22 cellular contexts compared by ENCODE assay signal in genomic region chr2:240888890-240889573, GRCh38. TPM values are rescaled to one million over a fixed set of nuclear protein-coding genes. Genes with fewer than 3 reads are reported as not detected.
DNase-seq lines count a peak whose midpoint lies in the region; ATAC-seq, FAIRE-seq and TF ChIP-seq lines count a peak whose summit lies in the region.
"Had no signal": no experiment of that assay in that cellular context is flagged by ENCODE, and none has a peak within 500 bp of the region (broad histone marks: within the 10 kb centered on the region; RNA-seq: fewer than 3 reads in every experiment).

No MANE protein-coding gene starts in this region.

- H3K27me3 ChIP-seq in left ventricle myocardium inferior (ENCODE audit: low read depth) (no peaks in the 10 kb centered on the region), lower lobe of right lung (ENCODE audit: low read depth) (no peaks in the 10 kb centered on the region)
- H3K27me3 ChIP-seq: BE2C had no signal

- no peak overlapping the region for H3K27ac ChIP-seq in left ventricle myocardium inferior (replicated peaks)
- H3K27ac ChIP-seq in kidney (ENCODE audit: low read depth in 2 of 2, low read length in 2 of 2), result no peak overlapping the region
- H3K27ac ChIP-seq in lower lobe of right lung, result no peak overlapping the region

- H3K4me3 ChIP-seq in left ventricle myocardium inferior (no peak overlapping the region), kidney (ENCODE audit: low read length in 2 of 2) (no peak overlapping the region), lower lobe of right lung (no peak overlapping the region), foreskin fibroblast (ENCODE audit: low read depth in 1 of 2, low read length in 2 of 2) (no peak overlapping the region)
- H3K4me3 ChIP-seq: HAP-1 had no signal

- H3K4me1 ChIP-seq in left ventricle myocardium inferior (no peaks in the 10 kb centered on the region), kidney (ENCODE audit: control insufficient read depth in 1 of 2, insufficient read depth in 1 of 2, low read depth in 1 of 2, low read length in 2 of 2) (peaks cover 0 to 6% of the 10 kb centered on the region in 2 donors), lower lobe of right lung (no peaks in the 10 kb centered on the region)
- H3K4me1 ChIP-seq: BE2C, HAP-1 had no signal

- H3K36me3 ChIP-seq in left ventricle myocardium inferior, result no peaks in the 10 kb centered on the region
- H3K36me3 ChIP-seq in kidney (ENCODE audit: control insufficient read depth in 1 of 2, insufficient read depth in 2 of 2, low read length in 2 of 2), result no peaks in the 10 kb centered on the region
- H3K36me3 ChIP-seq in lower lobe of right lung, result no peaks in the 10 kb centered on the region
- H3K36me3 ChIP-seq: BE2C, HAP-1 had no signal

- no peak overlapping the region for H3K27ac Mint-ChIP-seq in chondrocyte (ENCODE audit: unreplicated experiment)
- H3K27ac Mint-ChIP-seq in activated T-cell treated with anti-CD3 and anti-CD28 coated beads, Interleukin-2, amount 50 U/mL, for 72 hours, result no peak overlapping the region
- H3K27ac Mint-ChIP-seq: CD4-positive, alpha-beta T cell had no signal

- peaks cover 4% of the 10 kb centered on the region for H3K27me3 Mint-ChIP-seq in chondrocyte (ENCODE audit: low read depth)
- no peaks in the 10 kb centered on the region for H3K27me3 Mint-ChIP-seq in activated T-cell treated with anti-CD3 and anti-CD28 coated beads, Interleukin-2, amount 50 U/mL, for 72 hours (ENCODE audit: low read depth)

- intact Hi-C loops in left ventricle myocardium superior (cut with micrococcal nuclease) (no loop called here), left ventricle myocardium inferior (cut with micrococcal nuclease) (no loop called here), kidney (cut with DNase I) (no loop called here), lower lobe of right lung (cut with DNase I) (no loop called here)

- H3K36me3 Mint-ChIP-seq in chondrocyte (ENCODE audit: low read depth), result no peaks in the 10 kb centered on the region
- H3K36me3 Mint-ChIP-seq in activated T-cell treated with anti-CD3 and anti-CD28 coated beads, Interleukin-2, amount 50 U/mL, for 72 hours (ENCODE audit: insufficient read depth in 2 of 2), result no peaks in the 10 kb centered on the region

- H3K9ac ChIP-seq in kidney (ENCODE audit: low read length in 2 of 2), result no peak overlapping the region

- peaks cover 4% of the 10 kb centered on the region for H3K4me1 Mint-ChIP-seq in chondrocyte (ENCODE audit: low read depth)
- no peaks in the 10 kb centered on the region for H3K4me1 Mint-ChIP-seq in activated T-cell treated with anti-CD3 and anti-CD28 coated beads, Interleukin-2, amount 50 U/mL, for 72 hours (ENCODE audit: low read depth)

- DNase-seq in left ventricle myocardium superior (peak; percentile 15), left ventricle myocardium inferior (no peak), chondrocyte (ENCODE audit: low spot score) (peak; percentile 48), kidney (peak; percentile 62), lower lobe of right lung (peak; percentile 30), foreskin fibroblast (no peak)
- no peak for DNase-seq in activated T-cell treated with anti-CD3 and anti-CD28 coated beads, Interleukin-2, amount 50 U/mL, for 72 hours
- DNase-seq: ACHN; BE2C; C1 segment of cervical spinal cord; CD4-positive, alpha-beta T cell; DMS153; DMS79; GDM1 had no signal

- no peak for FAIRE-seq in kidney (lab: Jason Lieb, UNC)
- FAIRE-seq: A204.1, GM12892, GM18507 had no signal

- ATAC-seq in left ventricle myocardium superior (no peak), lower lobe of right lung (no peak), GM19455 (IDR thresholded peaks at IDR 0.05; ENCODE audit: unreplicated experiment) (no peak)
- ATAC-seq in activated T-cell treated with anti-CD3 and anti-CD28 coated beads, Interleukin-2, amount 50 U/mL, for 72 hours (replicated peaks in 1 of 2), result no peak

- no peaks in the 10 kb centered on the region for H3K9me3 ChIP-seq in left ventricle myocardium inferior (replicated peaks)
- H3K9me3 ChIP-seq in kidney (ENCODE audit: control insufficient read depth in 1 of 2, low read length in 2 of 2), result no peaks in the 10 kb centered on the region
- H3K9me3 ChIP-seq in lower lobe of right lung, result no peaks in the 10 kb centered on the region
- H3K9me3 ChIP-seq: BE2C, HAP-1 had no signal

- H3K4me3 Mint-ChIP-seq in chondrocyte (ENCODE audit: unreplicated experiment), result no peak overlapping the region
- H3K4me3 Mint-ChIP-seq in activated T-cell treated with anti-CD3 and anti-CD28 coated beads, Interleukin-2, amount 50 U/mL, for 72 hours, result no peak overlapping the region
- H3K4me3 Mint-ChIP-seq: CD4-positive, alpha-beta T cell had no signal

- TF ChIP-seq CTCF in left ventricle myocardium inferior (IDR thresholded peaks at IDR 0.05; ENCODE audit: borderline replicate concordance) (no peak), chondrocyte (IDR thresholded peaks at IDR 0.05) (no peak), kidney (IDR thresholded peaks at IDR 0.05; ENCODE audit: borderline replicate concordance, extremely low read depth, insufficient read depth) (no peak), lower lobe of right lung (IDR thresholded peaks at IDR 0.05) (no peak), foreskin fibroblast (IDR thresholded peaks at IDR 0.05; ENCODE audit: low read depth, low read length) (no peak)

- H3K9me3 Mint-ChIP-seq in chondrocyte (ENCODE audit: low read depth), result no peaks in the 10 kb centered on the region
- H3K9me3 Mint-ChIP-seq in activated T-cell treated with anti-CD3 and anti-CD28 coated beads, Interleukin-2, amount 50 U/mL, for 72 hours, result no peaks in the 10 kb centered on the region
- H3K9me3 Mint-ChIP-seq: CD4-positive, alpha-beta T cell had no signal

RNA-seq across cellular contexts. Expression of gene MAB21L4, which starts 6.9 kb away (rescaled TPM):
- total RNA-seq in left ventricle myocardium superior (not detected), left ventricle myocardium inferior (not detected), chondrocyte (not detected in 3 replicates), kidney (6.1 TPM), lower lobe of right lung (17.0 TPM)
- polyA plus RNA-seq in kidney (ENCODE audit: insufficient read depth, low read depth, low replicate concordance), result 28.5 TPM
- not detected for total RNA-seq in activated T-cell treated with anti-CD3 and anti-CD28 coated beads, Interleukin-2, amount 50 U/mL, for 72 hours
- total RNA-seq: CD4-positive, alpha-beta T cell; Daoy; H4 had no signal

RNA-seq across cellular contexts. Expression of gene CROCC2, which starts 17.1 kb away (rescaled TPM):
- not detected for total RNA-seq in left ventricle myocardium superior
- total RNA-seq in left ventricle myocardium inferior, result not detected
- not detected in 3 replicates for total RNA-seq in chondrocyte
- total RNA-seq in kidney, result 0.13 TPM
- not detected for polyA plus RNA-seq in kidney (ENCODE audit: insufficient read depth, low read depth, low replicate concordance)
- total RNA-seq in lower lobe of right lung, result 3.4 TPM
- total RNA-seq in activated T-cell treated with anti-CD3 and anti-CD28 coated beads, Interleukin-2, amount 50 U/mL, for 72 hours, result not detected
- total RNA-seq: CD4-positive, alpha-beta T cell; Daoy; H4; HT-29 had no signal

RNA-seq across cellular contexts. Expression of gene AGXT, which starts 20.4 kb away (rescaled TPM):
- total RNA-seq in left ventricle myocardium superior (0.12 TPM), left ventricle myocardium inferior (not detected), chondrocyte (not detected in 3 replicates), kidney (0.09 TPM), lower lobe of right lung (not detected)
- polyA plus RNA-seq in kidney (ENCODE audit: insufficient read depth, low read depth, low replicate concordance), result 12.5 TPM
- not detected for total RNA-seq in activated T-cell treated with anti-CD3 and anti-CD28 coated beads, Interleukin-2, amount 50 U/mL, for 72 hours
- total RNA-seq: CD4-positive, alpha-beta T cell; Daoy; H4 had no signal

Comparison
In these comparisons a context has a peak if more than half of its experiments do, and no peak if none do; other contexts are left out.
1. DNase-seq: peak in left ventricle myocardium superior (single experiment), chondrocyte (single experiment), kidney (single experiment) and lower lobe of right lung (single experiment); none in left ventricle myocardium inferior (single experiment), activated T-cell treated with anti-CD3 and anti-CD28 coated beads, Interleukin-2, amount 50 U/mL, for 72 hours (0 of 2) and foreskin fibroblast (0 of 2).